In genomic region chr12:108663324-108664015, GRCh38 we compare ENCODE assay signal across 12 cellular contexts. TPM values are rescaled to one million over a fixed set of nuclear protein-coding genes. Genes with fewer than 3 reads are reported as not detected.
DNase-seq lines count a peak whose midpoint lies in the region; ATAC-seq and TF ChIP-seq lines count a peak whose summit lies in the region.
"Had no signal": no experiment of that assay in that cellular context is flagged by ENCODE, and none has a peak within 500 bp of the region (broad histone marks: within the 10 kb centered on the region; RNA-seq: fewer than 3 reads in every experiment).

No MANE protein-coding gene starts in this region.

- peaks cover 0 to 10% (median 0%) of the 10 kb centered on the region in 3 donors for H3K36me3 ChIP-seq in Peyer's patch

- TF ChIP-seq CTCF in Peyer's patch (IDR thresholded peaks at IDR 0.05), result no peak

- no peaks in the 10 kb centered on the region for H3K9me3 Mint-ChIP-seq in T-helper 1 cell treated with Interleukin-12 subunit alpha and Interleukin-12 subunit beta and Interleukin-4 antibody, amounts not matched to agents 30 μg/mL and 1 μg/mL, for 36 hours
- H3K9me3 Mint-ChIP-seq in stimulated activated memory B cell treated with anti-CD40 and anti-IgM and Interleukin-4, amounts not matched to agents 10 μg/mL and 1 μg/mL and 100 μg/mL, for 72 hours, result no peaks in the 10 kb centered on the region

- H3K4me3 ChIP-seq in Peyer's patch (no peak overlapping the region), right cardiac atrium (ENCODE audit: low read length) (no peak overlapping the region)

- ATAC-seq in right cardiac atrium (no peak), GM19452 (IDR thresholded peaks at IDR 0.05; ENCODE audit: unreplicated experiment) (no peak)
- ATAC-seq in stimulated activated memory B cell treated with anti-CD40 and anti-IgM and Interleukin-4, amounts not matched to agents 10 μg/mL and 1 μg/mL and 100 μg/mL, for 72 hours, result no peak

- H3K9me3 ChIP-seq in Peyer's patch (no peaks in the 10 kb centered on the region), right cardiac atrium (ENCODE audit: control insufficient read depth, low read length) (no peaks in the 10 kb centered on the region)

- TF ChIP-seq POLR2A in Peyer's patch (IDR thresholded peaks at IDR 0.05), result no peak

- no peaks in the 10 kb centered on the region for H3K27me3 Mint-ChIP-seq in T-helper 1 cell treated with Interleukin-12 subunit alpha and Interleukin-12 subunit beta and Interleukin-4 antibody, amounts not matched to agents 30 μg/mL and 1 μg/mL, for 36 hours (ENCODE audit: low read depth)
- H3K27me3 Mint-ChIP-seq in stimulated activated memory B cell treated with anti-CD40 and anti-IgM and Interleukin-4, amounts not matched to agents 10 μg/mL and 1 μg/mL and 100 μg/mL, for 72 hours, result no peaks in the 10 kb centered on the region

- H3K4me1 ChIP-seq in Peyer's patch (peaks cover 0 to 30% (median 12%) of the 10 kb centered on the region in 4 donors), right cardiac atrium (ENCODE audit: control insufficient read depth, insufficient read depth, low read length) (peaks cover 6% of the 10 kb centered on the region)

- DNase-seq in T-helper 1 cell, result no peak
- DNase-seq in Peyer's patch, result no peak
- no peak for DNase-seq in right cardiac atrium
- no peak for DNase-seq in stimulated activated naive CD4-positive, alpha-beta T cell (lab: John Stamatoyannopoulos, UW)
- no peak for DNase-seq in NK-92 treated with Interleukin-12 subunit alpha and Interleukin-12 subunit beta, amount 100 ng/mL, for 24 hours (lab: John Stamatoyannopoulos, UW)
- DNase-seq: 8988T; kidney; NCI-H2227 treated with DMSO at 0.1 percent for 48 hours; stimulated activated CD4-positive, alpha-beta T cell treated with anti-CD3 and anti-CD28 coated beads, Interleukin-12 subunit alpha, Interleukin-12 subunit beta, amount 100 ng/mL, for 4 hours had no signal

- no peak overlapping the region for H3K4me3 Mint-ChIP-seq in T-helper 1 cell treated with Interleukin-12 subunit alpha and Interleukin-12 subunit beta and Interleukin-4 antibody, amounts not matched to agents 30 μg/mL and 1 μg/mL, for 36 hours
- no peak overlapping the region for H3K4me3 Mint-ChIP-seq in stimulated activated memory B cell treated with anti-CD40 and anti-IgM and Interleukin-4, amounts not matched to agents 10 μg/mL and 1 μg/mL and 100 μg/mL, for 72 hours

- H3K27me3 ChIP-seq in Peyer's patch (no peaks in the 10 kb centered on the region), right cardiac atrium (ENCODE audit: control insufficient read depth, insufficient read depth) (no peaks in the 10 kb centered on the region)

- peaks cover 12% of the 10 kb centered on the region for H3K4me1 Mint-ChIP-seq in T-helper 1 cell treated with Interleukin-12 subunit alpha and Interleukin-12 subunit beta and Interleukin-4 antibody, amounts not matched to agents 30 μg/mL and 1 μg/mL, for 36 hours (ENCODE audit: low read depth)
- peaks cover 46% of the 10 kb centered on the region for H3K4me1 Mint-ChIP-seq in stimulated activated memory B cell treated with anti-CD40 and anti-IgM and Interleukin-4, amounts not matched to agents 10 μg/mL and 1 μg/mL and 100 μg/mL, for 72 hours

- H3K27ac Mint-ChIP-seq in T-helper 1 cell treated with Interleukin-12 subunit alpha and Interleukin-12 subunit beta and Interleukin-4 antibody, amounts not matched to agents 30 μg/mL and 1 μg/mL, for 36 hours, result peak overlapping the region; percentile 57
- peak overlapping the region; percentile 84 for H3K27ac Mint-ChIP-seq in stimulated activated memory B cell treated with anti-CD40 and anti-IgM and Interleukin-4, amounts not matched to agents 10 μg/mL and 1 μg/mL and 100 μg/mL, for 72 hours

- H3K27ac ChIP-seq in Peyer's patch, result peak overlapping the region; percentile 18 to 87 (median 65)
- H3K27ac ChIP-seq in right cardiac atrium (ENCODE audit: low read length), result peak overlapping the region; percentile 23

- intact Hi-C loops in right cardiac atrium (cut with DNase I), result loop anchor here in 1 of 4 donors (2.0 kb wide), 1 partner anchor 139 kb away; no protein-coding TSS in a partner anchor

- WGBS in right cardiac atrium, result 98% methylated on average over 4 of the region's 4 CpGs

- H3K36me3 Mint-ChIP-seq in T-helper 1 cell treated with Interleukin-12 subunit alpha and Interleukin-12 subunit beta and Interleukin-4 antibody, amounts not matched to agents 30 μg/mL and 1 μg/mL, for 36 hours (ENCODE audit: low read depth), result no peaks in the 10 kb centered on the region
- H3K36me3 Mint-ChIP-seq in stimulated activated memory B cell treated with anti-CD40 and anti-IgM and Interleukin-4, amounts not matched to agents 10 μg/mL and 1 μg/mL and 100 μg/mL, for 72 hours, result peaks cover 23% of the 10 kb centered on the region

RNA-seq across cellular contexts. Expression of gene SELPLG, which starts 29.8 kb away (rescaled TPM):
- total RNA-seq in Peyer's patch, result 1 to 10 TPM; 2.4 to 9.4 (median 5.9) TPM
- total RNA-seq in right cardiac atrium, result 1 to 10 TPM; 2.9 to 6.2 (median 4.7) TPM
- 1.9 TPM for polyA plus RNA-seq in right cardiac atrium
